Comparison of ENCODE assay signal across 19 cellular contexts in genomic region chr10:131930586-131931330, GRCh38. TPM values are rescaled to one million over a fixed set of nuclear protein-coding genes. Genes with fewer than 3 reads are reported as not detected.
DNase-seq lines count a peak whose midpoint lies in the region; ATAC-seq and TF ChIP-seq lines count a peak whose summit lies in the region.
"Had no signal": no experiment of that assay in that cellular context is flagged by ENCODE, and none has a peak within 500 bp of the region (broad histone marks: within the 10 kb centered on the region; RNA-seq: fewer than 3 reads in every experiment).

No MANE protein-coding gene starts in this region.

- peaks cover 62% of the 10 kb centered on the region for H3K36me3 ChIP-seq in BLaER1
- H3K36me3 ChIP-seq: right lobe of liver had no signal

- H3K4me1 Mint-ChIP-seq in chondrocyte (ENCODE audit: low read depth): peaks cover 74% of the 10 kb centered on the region
- H3K4me1 Mint-ChIP-seq in neural crest cell: peaks cover 46% of the 10 kb centered on the region

- H4K20me1 ChIP-seq in BLaER1: peaks cover 100% of the 10 kb centered on the region

- no peaks in the 10 kb centered on the region for H3K9me3 Mint-ChIP-seq in chondrocyte (ENCODE audit: low read depth)
- no peaks in the 10 kb centered on the region for H3K9me3 Mint-ChIP-seq in neural crest cell

- peaks cover 9% of the 10 kb centered on the region for H3K9me3 ChIP-seq in BLaER1
- H3K9me3 ChIP-seq: right lobe of liver had no signal

- H3K4me3 ChIP-seq in BLaER1: no peak overlapping the region
- H3K4me3 ChIP-seq: right lobe of liver had no signal

- H3K27me3 Mint-ChIP-seq in chondrocyte (ENCODE audit: low read depth): no peaks in the 10 kb centered on the region
- no peaks in the 10 kb centered on the region for H3K27me3 Mint-ChIP-seq in neural crest cell (ENCODE audit: low read depth)

- no peak for ATAC-seq in HG02870 (IDR thresholded peaks at IDR 0.05; ENCODE audit: unreplicated experiment)
- ATAC-seq: activated CD4-positive, CD25-positive, alpha-beta regulatory T cell treated with anti-CD3 and anti-CD28 coated beads, Interleukin-2, amount 50 U/mL, for 24 hours; esophagus mucosa; right lobe of liver had no signal

- 0 out of 2 replicates have a peak overlapping the region, but pooled peaks have one; percentile 45 for H3K9ac ChIP-seq in BLaER1

- H3K4me3 Mint-ChIP-seq in chondrocyte (ENCODE audit: unreplicated experiment): no peak overlapping the region
- no peak overlapping the region for H3K4me3 Mint-ChIP-seq in neural crest cell

- H3K27me3 ChIP-seq in BLaER1: no peaks in the 10 kb centered on the region
- H3K27me3 ChIP-seq: right lobe of liver had no signal

- peak overlapping the region; percentile 75 for H3K27ac Mint-ChIP-seq in chondrocyte (ENCODE audit: unreplicated experiment)
- peak overlapping the region; percentile 85 for H3K27ac Mint-ChIP-seq in neural crest cell (ENCODE audit: unreplicated experiment)

- H3K4me2 ChIP-seq in BLaER1: peak overlapping the region; percentile 57

- peaks cover 2% of the 10 kb centered on the region for H3K36me3 Mint-ChIP-seq in chondrocyte (ENCODE audit: low read depth)
- peaks cover 7% of the 10 kb centered on the region for H3K36me3 Mint-ChIP-seq in neural crest cell (ENCODE audit: low read depth)

- no peak for TF ChIP-seq CTCF in C4-2B (conservative IDR thresholded peaks at IDR 0.05)
- TF ChIP-seq CTCF in chondrocyte (IDR thresholded peaks at IDR 0.05): no peak
- no peak for TF ChIP-seq CTCF in neural crest cell (conservative IDR thresholded peaks at IDR 0.05)

- H3K4me1 ChIP-seq in BLaER1: peaks cover 98% of the 10 kb centered on the region

- DNase-seq in chondrocyte (ENCODE audit: low spot score) (peak; percentile 53), neural crest cell (ENCODE audit: low read depth, low spot score) (no peak), H4 (ENCODE audit: low spot score) (no peak), EL (no peak), GF-D8 (lab: John Stamatoyannopoulos, UW) (no peak)
- DNase-seq: activated T-cell treated with anti-CD3 and anti-CD28 coated beads, Interleukin-2, amount 50 U/mL, for 1 hour; amygdala; cortex of kidney; H7; kidney glomerular epithelial cell; NCI-H1436; NK-92 treated with Interleukin-12 subunit alpha and Interleukin-12 subunit beta, amount 100 ng/mL, for 24 hours; right lobe of liver; stimulated activated CD4-positive, alpha-beta T cell treated with anti-CD3 and anti-CD28 coated beads, Interleukin-4, amount 100 ng/mL, for 1 hour had no signal

- H3K27ac ChIP-seq in BLaER1 (peak overlapping the region; percentile 63), C4-2B (peak overlapping the region; percentile 65)
- H3K27ac ChIP-seq: right lobe of liver had no signal

RNA-seq across cellular contexts. Expression of gene PPP2R2D, which starts 29.9 kb away (rescaled TPM):
- 24.3 to 27.5 TPM (median 25.1 TPM) in 3 replicates for total RNA-seq in chondrocyte
- total RNA-seq in neural crest cell: 39.3 and 45.0 TPM in 2 replicates
- 33.2 and 36.9 TPM in 2 replicates for total RNA-seq in H4 (2014; rRNA removed; shearing (Covaris generic))

RNA-seq across cellular contexts. Expression of gene BNIP3, which starts 51.0 kb away (rescaled TPM):
- total RNA-seq in chondrocyte (31.0 to 97.4 TPM (median 88.9 TPM) in 3 replicates), neural crest cell (26.1 and 33.1 TPM in 2 replicates)
- total RNA-seq in H4 (2014; rRNA removed; shearing (Covaris generic)): 192 and 240 TPM in 2 replicates
